Comparison of ENCODE assay signal across 8 cellular contexts in genomic region chr1:202957733-202958543, GRCh38. TPM values are rescaled to one million over a fixed set of nuclear protein-coding genes. Genes with fewer than 3 reads are reported as not detected.
DNase-seq lines count a peak whose midpoint lies in the region; ATAC-seq and TF ChIP-seq lines count a peak whose summit lies in the region.

A gene with protein sequence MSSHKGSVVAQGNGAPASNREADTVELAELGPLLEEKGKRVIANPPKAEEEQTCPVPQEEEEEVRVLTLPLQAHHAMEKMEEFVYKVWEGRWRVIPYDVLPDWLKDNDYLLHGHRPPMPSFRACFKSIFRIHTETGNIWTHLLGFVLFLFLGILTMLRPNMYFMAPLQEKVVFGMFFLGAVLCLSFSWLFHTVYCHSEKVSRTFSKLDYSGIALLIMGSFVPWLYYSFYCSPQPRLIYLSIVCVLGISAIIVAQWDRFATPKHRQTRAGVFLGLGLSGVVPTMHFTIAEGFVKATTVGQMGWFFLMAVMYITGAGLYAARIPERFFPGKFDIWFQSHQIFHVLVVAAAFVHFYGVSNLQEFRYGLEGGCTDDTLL (minus strand): TSS chr1:202958312. CDS start chr1:202951070, 7,242 bp downstream.

- H3K4me2 ChIP-seq in OCI-LY3 (ENCODE audit: low read length): peak within 1 kb of the TSS; percentile 87

- H3K79me2 ChIP-seq in OCI-LY3 (ENCODE audit: low read length): peaks cover 51% of the 10 kb centered on the region

- under 1% methylated on average over 86 of the region's 86 CpGs for WGBS in HUES64

- intact Hi-C loops in mucosa of descending colon (cut with DNase I, micrococcal nuclease): no loop called here

- peak within 1 kb of the TSS; percentile 87 for H3K9ac ChIP-seq in HUES64 (ENCODE audit: low read depth, low read length)
- peak within 1 kb of the TSS; percentile 92 for H3K9ac ChIP-seq in OCI-LY3 (ENCODE audit: low read length)

- H3K4me1 ChIP-seq in HUES64 (ENCODE audit: insufficient read depth, low read length) (peaks cover 4% of the 10 kb centered on the region; the same call in 1 of the 2 replicates), OCI-LY3 (ENCODE audit: low read length) (peaks cover 14% of the 10 kb centered on the region), mucosa of descending colon (ENCODE audit: low read depth) (peaks cover 27% of the 10 kb centered on the region)

- TF ChIP-seq CTCF in OCI-LY3 (IDR thresholded peaks at IDR 0.05; ENCODE audit: low read depth, low read length) (no peak), epithelial cell of esophagus (IDR thresholded peaks at IDR 0.05; ENCODE audit: insufficient read depth, low read depth, low read length, missing control alignments) (no peak), mucosa of descending colon (IDR thresholded peaks at IDR 0.05) (no peak)

- H3K4me3 ChIP-seq in HUES64 (ENCODE audit: low read length): peak within 1 kb of the TSS; percentile 71
- peak within 1 kb of the TSS; percentile 96 for H3K4me3 ChIP-seq in OCI-LY3 (ENCODE audit: low read length)
- peak within 1 kb of the TSS; percentile 93 for H3K4me3 ChIP-seq in epithelial cell of esophagus (ENCODE audit: low read length)
- peak within 1 kb of the TSS; percentile 95 for H3K4me3 ChIP-seq in mucosa of descending colon

- peak within 1 kb of the TSS; percentile 67; the same call in 1 of the 2 replicates for H2AFZ ChIP-seq in OCI-LY3 (ENCODE audit: low read depth, low read length)

- H4K20me1 ChIP-seq in OCI-LY3 (ENCODE audit: insufficient read depth, low read length): peaks cover 36% of the 10 kb centered on the region

- H3K27me3 ChIP-seq in HUES64 (ENCODE audit: insufficient read depth, low read length) (no peaks in the 10 kb centered on the region), OCI-LY3 (ENCODE audit: low read depth, low read length) (no peaks in the 10 kb centered on the region)

- peaks cover 4% of the 10 kb centered on the region; the same call in 1 of the 2 replicates for H3K36me3 ChIP-seq in HUES64 (ENCODE audit: insufficient read depth, low read length)
- H3K36me3 ChIP-seq in OCI-LY3 (replicated peaks; ENCODE audit: low read depth, low read length): peaks cover 5% of the 10 kb centered on the region
- no peaks in the 10 kb centered on the region for H3K36me3 ChIP-seq in mucosa of descending colon (ENCODE audit: low read depth)

- H3K9me3 ChIP-seq in HUES64 (ENCODE audit: insufficient read depth, low read depth, low read length) (no peaks in the 10 kb centered on the region), OCI-LY3 (ENCODE audit: insufficient read depth, low read length) (no peaks in the 10 kb centered on the region), mucosa of descending colon (no peaks in the 10 kb centered on the region)

- peak; percentile 35 for DNase-seq in DMS 273 treated with DMSO at 0.1 percent for 48 hours (lab: John Stamatoyannopoulos, UW)
- peak; percentile 92 for DNase-seq in activated T-cell treated with anti-CD3 and anti-CD28 coated beads for 4 hours
- DNase-seq in epithelial cell of esophagus (ENCODE audit: low read depth): peak; percentile 95
- DNase-seq in mucosa of descending colon: peak; percentile 96 to 98 (median 96)
- peak; percentile 89 for DNase-seq in stimulated activated CD8-positive, alpha-beta memory T cell treated with anti-CD3 and anti-CD28 coated beads, Interleukin-4, amount 100 ng/mL, for 24 hours (ENCODE audit: low read depth)

- peak; percentile 96 for ATAC-seq in GM21447 (IDR thresholded peaks at IDR 0.05; ENCODE audit: unreplicated experiment)
- peak; percentile 99 for ATAC-seq in mucosa of descending colon

- peak within 1 kb of the TSS; percentile 84 for H3K27ac ChIP-seq in HUES64 (ENCODE audit: low read depth, low read length)
- peak within 1 kb of the TSS; percentile 41 for H3K27ac ChIP-seq in OCI-LY3 (ENCODE audit: low read length)

RNA-seq across cellular contexts. Expression of the gene that starts here (rescaled TPM):
- 49.8 TPM for polyA plus RNA-seq in HUES64 (2013, experiment 1 of 2)
- polyA plus RNA-seq in HUES64 (2013, experiment 2 of 2): 55.8 TPM
- 10 to 100 TPM; 61.6 to 78.4 (median 65.8) TPM for total RNA-seq in mucosa of descending colon

Comparison
In these comparisons a context has a peak if more than half of its experiments do, and no peak if none do; other contexts are left out.
1. Peak in every context shown above with its lines: DNase-seq, ATAC-seq, H3K4me3 ChIP-seq and H3K27ac ChIP-seq.
2. DNase-seq: peak in every context shown above with its lines; median percentile 96 in mucosa of descending colon; 95 in epithelial cell of esophagus; 92 in activated T-cell treated with anti-CD3 and anti-CD28 coated beads for 4 hours; 89 in stimulated activated CD8-positive, alpha-beta memory T cell treated with anti-CD3 and anti-CD28 coated beads, Interleukin-4, amount 100 ng/mL, for 24 hours; 35 in DMS 273 treated with DMSO at 0.1 percent for 48 hours.